Comparison of ENCODE assay signal across 9 cellular contexts in genomic region chr11:63508009-63508408, GRCh38. TPM values are rescaled to one million over a fixed set of nuclear protein-coding genes. Genes with fewer than 3 reads are reported as not detected.
DNase-seq lines count a peak whose midpoint lies in the region; ATAC-seq, FAIRE-seq and TF ChIP-seq lines count a peak whose summit lies in the region.
"Had no signal": no experiment of that assay in that cellular context is flagged by ENCODE, and none has a peak within 500 bp of the region (broad histone marks: within the 10 kb centered on the region; RNA-seq: fewer than 3 reads in every experiment).

No MANE protein-coding gene starts in this region.

- H3K36me3 Mint-ChIP-seq in CD4-positive, alpha-beta T cell (ENCODE audit: low read depth): no peaks in the 10 kb centered on the region

- H3K27me3 Mint-ChIP-seq in CD4-positive, alpha-beta T cell: no peaks in the 10 kb centered on the region

- H3K9me3 ChIP-seq in CD4-positive, alpha-beta T cell (ENCODE audit: control insufficient read depth, low read length): no peaks in the 10 kb centered on the region

- peaks cover 8% of the 10 kb centered on the region for H3K4me1 Mint-ChIP-seq in CD4-positive, alpha-beta T cell (ENCODE audit: low read depth)

- CTCF ChIA-PET in CD4-positive, alpha-beta T cell (lab: Charles Lee): no interaction called here

- POLR2A ChIA-PET in CD4-positive, alpha-beta T cell (lab: Charles Lee): no interaction called here

- H3K27me3 ChIP-seq in CD4-positive, alpha-beta T cell (ENCODE audit: control insufficient read depth, insufficient read depth, low read length): no peaks in the 10 kb centered on the region

- no peak overlapping the region for H3K27ac Mint-ChIP-seq in CD4-positive, alpha-beta T cell

- peak; percentile 9 for DNase-seq in COLO668 (lab: John Stamatoyannopoulos, UW; ENCODE audit: unreplicated experiment)
- peak; percentile 91 for DNase-seq in HT-29 (ENCODE audit: low spot score)
- DNase-seq in inferior parietal cortex (ENCODE audit: extremely low spot score): peak; percentile 82
- DNase-seq in NCI-H2029 treated with DMSO at 0.1 percent for 48 hours (lab: John Stamatoyannopoulos, UW): no peak
- DNase-seq in CD4-positive, alpha-beta T cell: no peak
- DNase-seq in GM12892 (ENCODE audit: insufficient read length): no peak
- no peak for DNase-seq in activated gamma-delta T cell (lab: John Stamatoyannopoulos, UW)

- FAIRE-seq in GM12892 (lab: Jason Lieb, UNC): no peak

- H3K27ac ChIP-seq in VCaP: peak overlapping the region; percentile 21; the same call in 1 of the 2 replicates
- no peak overlapping the region for H3K27ac ChIP-seq in CD4-positive, alpha-beta T cell (ENCODE audit: low read depth, low read length)

- no peaks in the 10 kb centered on the region for H3K9me3 Mint-ChIP-seq in CD4-positive, alpha-beta T cell

- no peak overlapping the region for H3K4me3 Mint-ChIP-seq in CD4-positive, alpha-beta T cell

- no peak for TF ChIP-seq POLR2A in GM12892 (IDR thresholded peaks at IDR 0.05; ENCODE audit: low read depth, low read length)

- TF ChIP-seq CTCF in VCaP (conservative IDR thresholded peaks at IDR 0.05): peak; percentile 80
- TF ChIP-seq CTCF in CD4-positive, alpha-beta T cell (IDR thresholded peaks at IDR 0.05): no peak

- intact Hi-C loops in CD4-positive, alpha-beta T cell (cut with DNase I, micrococcal nuclease): no loop called here

- ATAC-seq in CD4-positive, alpha-beta T cell (ENCODE audit: poor library complexity): no peak

RNA-seq across cellular contexts. Expression of gene LGALS12, which starts 2.1 kb away (rescaled TPM):
- total RNA-seq in HT-29 (2014; rRNA removed; shearing (Covaris generic)): not detected in 2 replicates
- not detected for total RNA-seq in CD4-positive, alpha-beta T cell
- polyA plus RNA-seq in GM12892 (2012; ENCODE audit: missing spikeins): 0.15 TPM
- total RNA-seq: fibroblast of lung had no signal
- polyA plus RNA-seq: fibroblast of lung had no signal

RNA-seq across cellular contexts. Expression of gene PLAAT5, which starts 17.0 kb away (rescaled TPM):
- total RNA-seq in HT-29 (2014; rRNA removed; shearing (Covaris generic)): 0.21 and 0.79 TPM in 2 replicates
- under 1 TPM in 1 of 2 experiments, not detected in 1; 0.16 TPM for total RNA-seq in CD4-positive, alpha-beta T cell
- not detected for polyA plus RNA-seq in GM12892 (2012; ENCODE audit: missing spikeins)

RNA-seq across cellular contexts. Expression of gene PLAAT4, which starts 28.6 kb away (rescaled TPM):
- 61.8 and 73.6 TPM in 2 replicates for total RNA-seq in HT-29 (2014; rRNA removed; shearing (Covaris generic))
- 10 to 100 TPM; 80.4 to 82.4 TPM for total RNA-seq in CD4-positive, alpha-beta T cell
- 28.0 TPM for polyA plus RNA-seq in GM12892 (2012; ENCODE audit: missing spikeins)

RNA-seq across cellular contexts. Expression of gene PLAAT2, which starts 55.2 kb away (rescaled TPM):
- total RNA-seq in HT-29 (2014; rRNA removed; shearing (Covaris generic)): 0.57 and 4.2 TPM in 2 replicates
- total RNA-seq in CD4-positive, alpha-beta T cell: under 1 TPM; 0.34 to 0.49 TPM
- 13.2 TPM for polyA plus RNA-seq in GM12892 (2012; ENCODE audit: missing spikeins)
- total RNA-seq: fibroblast of lung had no signal
- polyA plus RNA-seq: fibroblast of lung had no signal

Comparison
In these comparisons a context has a peak if more than half of its experiments do, and no peak if none do; other contexts are left out.
1. DNase-seq: peak in COLO668 (single experiment), HT-29 (single experiment) and inferior parietal cortex (single experiment); none in NCI-H2029 treated with DMSO at 0.1 percent for 48 hours (single experiment), CD4-positive, alpha-beta T cell (0 of 10), GM12892 (single experiment) and activated gamma-delta T cell (single experiment).